Comparison of ENCODE assay signal across 37 cellular contexts in genomic region chr7:111358915-111359314, GRCh38.
"Had no signal": no experiment of that assay in that cellular context is flagged by ENCODE, and none has a peak within 500 bp of the region (broad histone marks: within the 10 kb centered on the region; RNA-seq: fewer than 3 reads in every experiment).

No MANE protein-coding gene starts in this region.

- FAIRE-seq: astrocyte, TTC549 had no signal

- H3K9me3 ChIP-seq: body of pancreas, breast epithelium had no signal

- H3K4me3 ChIP-seq: body of pancreas, breast epithelium had no signal

- H3K27ac ChIP-seq: body of pancreas, brain microvascular endothelial cell, breast epithelium, VCaP had no signal

- H3K4me1 ChIP-seq: body of pancreas, breast epithelium had no signal

- H3K9me3 Mint-ChIP-seq: activated B cell treated with CpG ODN at 0.5 μM for 24 hours; activated CD4-positive, alpha-beta memory T cell treated with anti-CD3 and anti-CD28 coated beads for 36 hours; activated CD4-positive, alpha-beta T cell treated with anti-CD3 and anti-CD28 coated beads, Interleukin-2, amount 10 ng/mL, durations not matched to agents 24 days and 14 days; activated naive CD4-positive, alpha-beta T cell treated with anti-CD3 and anti-CD28 coated beads, Interleukin-2, amount 10 ng/mL, durations not matched to agents 7 days and 5 days; activated naive CD4-positive, alpha-beta T cell treated with anti-CD3 and anti-CD28 coated beads, Interleukin-2, amount 50 U/mL, for 24 hours; activated naive CD8-positive, alpha-beta T cell treated with anti-CD3 and anti-CD28 coated beads, Interleukin-2, amount 10 ng/mL, durations not matched to agents 7 days and 5 days; activated naive CD8-positive, alpha-beta T cell treated with anti-CD3 and anti-CD28 coated beads, Interleukin-2, amount 50 U/mL, for 24 hours; activated T-cell treated with anti-CD3 and anti-CD28 coated beads, Interleukin-2, amount 50 U/mL, for 24 hours; activated T-helper 2 cell treated with anti-CD3 and anti-CD28 coated beads, Interferon-gamma antibody, Interleukin-2, Interleukin-4, amounts not matched to agents 10 μg/mL and 5 μg/mL and 100 μg/mL, durations not matched to agents 14 hours and 24 hours and 36 hours; T-helper 1 cell treated with Interleukin-12 subunit alpha and Interleukin-12 subunit beta and Interleukin-4 antibody, amounts not matched to agents 30 μg/mL and 1 μg/mL, for 36 hours; T-helper 2 cell treated with Interferon-gamma antibody and Interleukin-4, amounts not matched to agents 5 μg/mL and 100 μg/mL, for 36 hours had no signal

- ATAC-seq: activated CD8-positive, alpha-beta memory T cell treated with anti-CD3 and anti-CD28 coated beads, Interleukin-2, amount 10 ng/mL, durations not matched to agents 7 days and 5 days; activated CD8-positive, alpha-beta T cell treated with anti-CD3 and anti-CD28 coated beads, Interleukin-2, amount 10 ng/mL, durations not matched to agents 7 days and 5 days; activated naive CD8-positive, alpha-beta T cell treated with anti-CD3 and anti-CD28 coated beads, Interleukin-2, amount 50 U/mL, for 24 hours; body of pancreas had no signal

- H3K27me3 Mint-ChIP-seq: activated B cell treated with CpG ODN at 0.5 μM for 24 hours; activated CD4-positive, alpha-beta memory T cell treated with anti-CD3 and anti-CD28 coated beads for 36 hours; activated CD4-positive, alpha-beta T cell treated with anti-CD3 and anti-CD28 coated beads, Interleukin-2, amount 10 ng/mL, durations not matched to agents 24 days and 14 days; activated CD8-positive, alpha-beta memory T cell treated with anti-CD3 and anti-CD28 coated beads, Interleukin-2, amount 10 ng/mL, durations not matched to agents 7 days and 5 days; activated naive CD4-positive, alpha-beta T cell treated with anti-CD3 and anti-CD28 coated beads, Interleukin-2, amount 10 ng/mL, durations not matched to agents 7 days and 5 days; activated naive CD4-positive, alpha-beta T cell treated with anti-CD3 and anti-CD28 coated beads, Interleukin-2, amount 50 U/mL, for 24 hours; activated naive CD8-positive, alpha-beta T cell; activated naive CD8-positive, alpha-beta T cell treated with anti-CD3 and anti-CD28 coated beads, Interleukin-2, amount 10 ng/mL, durations not matched to agents 7 days and 5 days; activated naive CD8-positive, alpha-beta T cell treated with anti-CD3 and anti-CD28 coated beads, Interleukin-2, amount 50 U/mL, for 24 hours; activated T-cell treated with anti-CD3 and anti-CD28 coated beads, Interleukin-2, amount 50 U/mL, for 24 hours had no signal

- H3K4me3 Mint-ChIP-seq: activated B cell treated with CpG ODN at 0.5 μM for 24 hours; activated CD4-positive, alpha-beta memory T cell treated with anti-CD3 and anti-CD28 coated beads for 36 hours; activated CD4-positive, alpha-beta T cell treated with anti-CD3 and anti-CD28 coated beads, Interleukin-2, amount 10 ng/mL, durations not matched to agents 24 days and 14 days; activated CD8-positive, alpha-beta memory T cell treated with anti-CD3 and anti-CD28 coated beads, Interleukin-2, amount 10 ng/mL, durations not matched to agents 7 days and 5 days; activated CD8-positive, alpha-beta T cell treated with anti-CD3 and anti-CD28 coated beads, Interleukin-2, amount 10 ng/mL, durations not matched to agents 7 days and 5 days; activated naive CD4-positive, alpha-beta T cell treated with anti-CD3 and anti-CD28 coated beads, Interleukin-2, amount 10 ng/mL, durations not matched to agents 7 days and 5 days; activated naive CD4-positive, alpha-beta T cell treated with anti-CD3 and anti-CD28 coated beads, Interleukin-2, amount 50 U/mL, for 24 hours; activated naive CD8-positive, alpha-beta T cell; activated naive CD8-positive, alpha-beta T cell treated with anti-CD3 and anti-CD28 coated beads, Interleukin-2, amount 10 ng/mL, durations not matched to agents 7 days and 5 days; activated naive CD8-positive, alpha-beta T cell treated with anti-CD3 and anti-CD28 coated beads, Interleukin-2, amount 50 U/mL, for 24 hours; activated T-cell treated with anti-CD3 and anti-CD28 coated beads, Interleukin-2, amount 50 U/mL, for 24 hours; T-helper 1 cell treated with Interleukin-12 subunit alpha and Interleukin-12 subunit beta and Interleukin-4 antibody, amounts not matched to agents 30 μg/mL and 1 μg/mL, for 36 hours; T-helper 2 cell treated with Interferon-gamma antibody and Interleukin-4, amounts not matched to agents 5 μg/mL and 100 μg/mL, for 36 hours had no signal

- DNase-seq: activated B cell treated with CpG ODN at 0.5 μM for 24 hours; activated CD4-positive, alpha-beta memory T cell treated with anti-CD3 and anti-CD28 coated beads for 36 hours; activated CD4-positive, alpha-beta T cell treated with anti-CD3 and anti-CD28 coated beads for 4 hours; activated CD4-positive, alpha-beta T cell treated with anti-CD3 and anti-CD28 coated beads, Interleukin-2, amount 10 ng/mL, durations not matched to agents 24 days and 14 days; activated CD4-positive, alpha-beta T cell treated with anti-CD3 and anti-CD28 coated beads, Interleukin-2, amount 50 U/mL, for 1 hour; activated CD4-positive, alpha-beta T cell treated with anti-CD3 and anti-CD28 coated beads, Interleukin-2, amount 50 U/mL, for 4 hours; activated CD4-positive, CD25-positive, alpha-beta regulatory T cell treated with anti-CD3 and anti-CD28 coated beads, Interleukin-2, amount 50 U/mL, for 72 hours; activated CD8-positive, alpha-beta memory T cell treated with anti-CD3 and anti-CD28 coated beads for 24 hours; activated CD8-positive, alpha-beta memory T cell treated with anti-CD3 and anti-CD28 coated beads, Interleukin-2, amount 10 ng/mL, durations not matched to agents 7 days and 5 days; activated CD8-positive, alpha-beta memory T cell treated with anti-CD3 and anti-CD28 coated beads, Interleukin-2, amount 50 U/mL, for 48 hours; activated CD8-positive, alpha-beta T cell treated with anti-CD3 and anti-CD28 coated beads, Interleukin-2, amount 10 ng/mL, durations not matched to agents 7 days and 5 days; activated effector memory CD4-positive, alpha-beta T cell treated with Interleukin-2 at 50 U/mL for 16 hours; activated gamma-delta T cell; activated naive CD4-positive, alpha-beta T cell treated with anti-CD3 and anti-CD28 coated beads, Interleukin-2, amount 10 ng/mL, durations not matched to agents 7 days and 5 days; activated naive CD4-positive, alpha-beta T cell treated with Interleukin-2 at 50 U/mL for 16 hours; activated naive CD8-positive, alpha-beta T cell treated with anti-CD3 and anti-CD28 coated beads, Interleukin-2, amount 10 ng/mL, durations not matched to agents 7 days and 5 days; activated naive CD8-positive, alpha-beta T cell treated with anti-CD3 and anti-CD28 coated beads, Interleukin-2, amount 50 U/mL, for 24 hours; activated T-cell treated with anti-CD3 and anti-CD28 coated beads, Interleukin-2, amount 50 U/mL, for 24 hours; activated T-cell treated with anti-CD3 and anti-CD28 coated beads, Interleukin-2, amount 50 U/mL, for 48 hours; amniotic stem cell; aorta; body of pancreas; brain microvascular endothelial cell; central memory CD4-positive, alpha-beta T cell; SW 1271; T-helper 1 cell; T-helper 2 cell; T-helper 9 cell had no signal

- H3K36me3 ChIP-seq: brain microvascular endothelial cell, breast epithelium had no signal

- H3K27ac Mint-ChIP-seq: activated B cell treated with CpG ODN at 0.5 μM for 24 hours; activated CD4-positive, alpha-beta memory T cell treated with anti-CD3 and anti-CD28 coated beads for 36 hours; activated CD4-positive, alpha-beta T cell treated with anti-CD3 and anti-CD28 coated beads, Interleukin-2, amount 10 ng/mL, durations not matched to agents 24 days and 14 days; activated CD8-positive, alpha-beta memory T cell treated with anti-CD3 and anti-CD28 coated beads, Interleukin-2, amount 10 ng/mL, durations not matched to agents 7 days and 5 days; activated CD8-positive, alpha-beta T cell treated with anti-CD3 and anti-CD28 coated beads, Interleukin-2, amount 10 ng/mL, durations not matched to agents 7 days and 5 days; activated naive CD4-positive, alpha-beta T cell treated with anti-CD3 and anti-CD28 coated beads, Interleukin-2, amount 10 ng/mL, durations not matched to agents 7 days and 5 days; activated naive CD4-positive, alpha-beta T cell treated with anti-CD3 and anti-CD28 coated beads, Interleukin-2, amount 50 U/mL, for 24 hours; activated naive CD8-positive, alpha-beta T cell; activated naive CD8-positive, alpha-beta T cell treated with anti-CD3 and anti-CD28 coated beads, Interleukin-2, amount 10 ng/mL, durations not matched to agents 7 days and 5 days; activated naive CD8-positive, alpha-beta T cell treated with anti-CD3 and anti-CD28 coated beads, Interleukin-2, amount 50 U/mL, for 24 hours; activated T-cell treated with anti-CD3 and anti-CD28 coated beads, Interleukin-2, amount 50 U/mL, for 24 hours; activated T-helper 2 cell treated with anti-CD3 and anti-CD28 coated beads, Interferon-gamma antibody, Interleukin-2, Interleukin-4, amounts not matched to agents 10 μg/mL and 5 μg/mL and 100 μg/mL, durations not matched to agents 14 hours and 24 hours and 36 hours; T-helper 1 cell treated with Interleukin-12 subunit alpha and Interleukin-12 subunit beta and Interleukin-4 antibody, amounts not matched to agents 30 μg/mL and 1 μg/mL, for 36 hours; T-helper 2 cell treated with Interferon-gamma antibody and Interleukin-4, amounts not matched to agents 5 μg/mL and 100 μg/mL, for 36 hours had no signal

- H3K4me1 Mint-ChIP-seq: activated B cell treated with CpG ODN at 0.5 μM for 24 hours; activated CD4-positive, alpha-beta T cell treated with anti-CD3 and anti-CD28 coated beads, Interleukin-2, amount 10 ng/mL, durations not matched to agents 24 days and 14 days; activated CD8-positive, alpha-beta memory T cell treated with anti-CD3 and anti-CD28 coated beads, Interleukin-2, amount 10 ng/mL, durations not matched to agents 7 days and 5 days; activated naive CD4-positive, alpha-beta T cell treated with anti-CD3 and anti-CD28 coated beads, Interleukin-2, amount 10 ng/mL, durations not matched to agents 7 days and 5 days; activated naive CD4-positive, alpha-beta T cell treated with anti-CD3 and anti-CD28 coated beads, Interleukin-2, amount 50 U/mL, for 24 hours; activated naive CD8-positive, alpha-beta T cell treated with anti-CD3 and anti-CD28 coated beads, Interleukin-2, amount 10 ng/mL, durations not matched to agents 7 days and 5 days had no signal

- H3K27me3 ChIP-seq: body of pancreas, brain microvascular endothelial cell, breast epithelium had no signal

- H3K36me3 Mint-ChIP-seq: activated CD4-positive, alpha-beta memory T cell treated with anti-CD3 and anti-CD28 coated beads for 36 hours; activated CD8-positive, alpha-beta memory T cell treated with anti-CD3 and anti-CD28 coated beads, Interleukin-2, amount 10 ng/mL, durations not matched to agents 7 days and 5 days; activated naive CD4-positive, alpha-beta T cell treated with anti-CD3 and anti-CD28 coated beads, Interleukin-2, amount 10 ng/mL, durations not matched to agents 7 days and 5 days; activated naive CD4-positive, alpha-beta T cell treated with anti-CD3 and anti-CD28 coated beads, Interleukin-2, amount 50 U/mL, for 24 hours; activated naive CD8-positive, alpha-beta T cell treated with anti-CD3 and anti-CD28 coated beads, Interleukin-2, amount 10 ng/mL, durations not matched to agents 7 days and 5 days had no signal
